ENCODE assay signal across 8 cellular contexts in genomic region chr18:813405-814071, GRCh38. TPM values are rescaled to one million over a fixed set of nuclear protein-coding genes. Genes with fewer than 3 reads are reported as not detected.
DNase-seq lines count a peak whose midpoint lies in the region; ATAC-seq and TF ChIP-seq lines count a peak whose summit lies in the region.

No MANE protein-coding gene starts in this region.

- H3K9me3 Mint-ChIP-seq in stimulated activated naive CD8-positive, alpha-beta T cell treated with anti-CD3 and anti-CD28 coated beads, Interleukin-15, Interleukin-2, amounts not matched to agents 100 ng/mL and 50 ng/mL, for 24 hours, result no peaks in the 10 kb centered on the region
- no peaks in the 10 kb centered on the region for H3K9me3 Mint-ChIP-seq in activated naive CD8-positive, alpha-beta T cell treated with anti-CD3 and anti-CD28 coated beads, Interleukin-2, amount 50 U/mL, for 24 hours

- H3K27ac Mint-ChIP-seq in stimulated activated naive CD8-positive, alpha-beta T cell treated with anti-CD3 and anti-CD28 coated beads, Interleukin-15, Interleukin-2, amounts not matched to agents 100 ng/mL and 50 ng/mL, for 24 hours, result peak overlapping the region; percentile 100
- H3K27ac Mint-ChIP-seq in activated naive CD8-positive, alpha-beta T cell treated with anti-CD3 and anti-CD28 coated beads, Interleukin-2, amount 50 U/mL, for 24 hours, result peak overlapping the region; percentile 100

- no peaks in the 10 kb centered on the region for H3K36me3 ChIP-seq in mucosa of descending colon (ENCODE audit: low read depth)

- ATAC-seq in stimulated activated naive CD8-positive, alpha-beta T cell treated with anti-CD3 and anti-CD28 coated beads, Interleukin-15, Interleukin-2, amounts not matched to agents 100 U/mL and 50 U/mL, for 24 hours, result no peak
- no peak for ATAC-seq in activated naive CD8-positive, alpha-beta T cell treated with anti-CD3 and anti-CD28 coated beads, Interleukin-2, amount 50 U/mL, for 24 hours
- ATAC-seq in mucosa of descending colon (no peak), GM18517 (IDR thresholded peaks at IDR 0.05; ENCODE audit: unreplicated experiment) (no peak), esophagus mucosa (no peak)

- no peak for TF ChIP-seq CTCF in mucosa of descending colon (IDR thresholded peaks at IDR 0.05)

- no peaks in the 10 kb centered on the region for H3K9me3 ChIP-seq in mucosa of descending colon

- H3K4me1 ChIP-seq in mucosa of descending colon (ENCODE audit: low read depth), result peaks cover 13% of the 10 kb centered on the region

- H3K27me3 Mint-ChIP-seq in stimulated activated naive CD8-positive, alpha-beta T cell treated with anti-CD3 and anti-CD28 coated beads, Interleukin-15, Interleukin-2, amounts not matched to agents 100 ng/mL and 50 ng/mL, for 24 hours, result peaks cover 8% of the 10 kb centered on the region
- peaks cover 16% of the 10 kb centered on the region for H3K27me3 Mint-ChIP-seq in activated naive CD8-positive, alpha-beta T cell treated with anti-CD3 and anti-CD28 coated beads, Interleukin-2, amount 50 U/mL, for 24 hours

- H3K4me3 ChIP-seq in mucosa of descending colon, result peak overlapping the region; percentile 77

- H3K36me3 Mint-ChIP-seq in stimulated activated naive CD8-positive, alpha-beta T cell treated with anti-CD3 and anti-CD28 coated beads, Interleukin-15, Interleukin-2, amounts not matched to agents 100 ng/mL and 50 ng/mL, for 24 hours (ENCODE audit: low read depth), result peaks cover 7% of the 10 kb centered on the region
- peaks cover 12% of the 10 kb centered on the region for H3K36me3 Mint-ChIP-seq in activated naive CD8-positive, alpha-beta T cell treated with anti-CD3 and anti-CD28 coated beads, Interleukin-2, amount 50 U/mL, for 24 hours (ENCODE audit: low read depth)

- intact Hi-C loops in mucosa of descending colon (cut with DNase I, micrococcal nuclease), result no loop called here

- H3K4me3 Mint-ChIP-seq in stimulated activated naive CD8-positive, alpha-beta T cell treated with anti-CD3 and anti-CD28 coated beads, Interleukin-15, Interleukin-2, amounts not matched to agents 100 ng/mL and 50 ng/mL, for 24 hours, result peak overlapping the region; percentile 96
- H3K4me3 Mint-ChIP-seq in activated naive CD8-positive, alpha-beta T cell treated with anti-CD3 and anti-CD28 coated beads, Interleukin-2, amount 50 U/mL, for 24 hours, result peak overlapping the region; percentile 93

- H3K4me1 Mint-ChIP-seq in stimulated activated naive CD8-positive, alpha-beta T cell treated with anti-CD3 and anti-CD28 coated beads, Interleukin-15, Interleukin-2, amounts not matched to agents 100 ng/mL and 50 ng/mL, for 24 hours (ENCODE audit: low read depth), result peaks cover 66% of the 10 kb centered on the region
- peaks cover 66% of the 10 kb centered on the region for H3K4me1 Mint-ChIP-seq in activated naive CD8-positive, alpha-beta T cell treated with anti-CD3 and anti-CD28 coated beads, Interleukin-2, amount 50 U/mL, for 24 hours

- no peak for DNase-seq in stimulated activated naive CD8-positive, alpha-beta T cell treated with anti-CD3 and anti-CD28 coated beads, Interleukin-15, Interleukin-2, amounts not matched to agents 100 U/mL and 50 U/mL, for 24 hours
- no peak for DNase-seq in activated naive CD8-positive, alpha-beta T cell treated with anti-CD3 and anti-CD28 coated beads, Interleukin-2, amount 50 U/mL, for 24 hours
- DNase-seq in mucosa of descending colon (no peak), cortex of kidney (lab: John Stamatoyannopoulos, UW) (no peak), NCI-H1417 treated with DMSO at 0.1 percent for 48 hours (lab: John Stamatoyannopoulos, UW) (no peak)

RNA-seq across cellular contexts. Expression of gene YES1, which starts 1.5 kb away (rescaled TPM):
- total RNA-seq in mucosa of descending colon (10 to 100 TPM; 48.2 to 63.2 (median 52.2) TPM), esophagus mucosa (49.7 TPM)
